In genomic region chr16:4624015-4624826, GRCh38 we compare ENCODE assay signal across 8 cellular contexts. TPM values are rescaled to one million over a fixed set of nuclear protein-coding genes. Genes with fewer than 3 reads are reported as not detected.
A peak's percentile ranks its signal among the peaks of the same experiment; 100 is the strongest.
DNase-seq lines count a peak whose midpoint lies in the region; ATAC-seq and TF ChIP-seq lines count a peak whose summit lies in the region.

MGRN1 (plus strand) TSS chr16:4624826; CDS start chr16:4624961, 135 bp downstream.

- H3K9me2 ChIP-seq in GM23338 (ENCODE audit: insufficient read depth), result no peaks in the 10 kb centered on the region

- peaks cover 10% of the 10 kb centered on the region for H4K20me1 ChIP-seq in GM23338 (replicated peaks; ENCODE audit: insufficient read depth)
- H4K20me1 ChIP-seq in fibroblast of lung (ENCODE audit: control insufficient read depth, extremely low read depth, insufficient read depth, low read length), result no peaks in the 10 kb centered on the region

- H3K27me3 ChIP-seq in GM23338 (ENCODE audit: insufficient read depth), result no peaks in the 10 kb centered on the region
- no peaks in the 10 kb centered on the region for H3K27me3 ChIP-seq in fibroblast of lung (ENCODE audit: control insufficient read depth, insufficient read depth, low read length)
- H3K27me3 ChIP-seq in naive thymus-derived CD4-positive, alpha-beta T cell (ENCODE audit: control insufficient read depth in 2 of 2, insufficient read depth in 2 of 2, low read length in 2 of 2), result no peaks in the 10 kb centered on the region

- H3K4me1 Mint-ChIP-seq in GM23338, result peaks cover 20% of the 10 kb centered on the region; the same call in 2 of the 3 replicates
- peaks cover 25 to 43% (median 38%) of the 10 kb centered on the region in 7 donors for H3K4me1 Mint-ChIP-seq in naive thymus-derived CD4-positive, alpha-beta T cell
- peaks cover 26% of the 10 kb centered on the region for H3K4me1 Mint-ChIP-seq in stimulated activated memory B cell treated with anti-CD40 and anti-IgM and Interleukin-4, amounts not matched to agents 10 μg/mL and 1 μg/mL and 100 μg/mL, for 72 hours

- H3K9me3 Mint-ChIP-seq in GM23338, result no peaks in the 10 kb centered on the region
- H3K9me3 Mint-ChIP-seq in naive thymus-derived CD4-positive, alpha-beta T cell, result no peaks in the 10 kb centered on the region
- H3K9me3 Mint-ChIP-seq in stimulated activated memory B cell treated with anti-CD40 and anti-IgM and Interleukin-4, amounts not matched to agents 10 μg/mL and 1 μg/mL and 100 μg/mL, for 72 hours, result no peaks in the 10 kb centered on the region

- H3K36me3 Mint-ChIP-seq in GM23338 (ENCODE audit: low read depth), result 0 out of 3 replicates have a peak, but pooled peaks cover 4% of the 10 kb centered on the region
- peaks cover 0 to 11% (median 4%) of the 10 kb centered on the region in 5 donors for H3K36me3 Mint-ChIP-seq in naive thymus-derived CD4-positive, alpha-beta T cell
- H3K36me3 Mint-ChIP-seq in stimulated activated memory B cell treated with anti-CD40 and anti-IgM and Interleukin-4, amounts not matched to agents 10 μg/mL and 1 μg/mL and 100 μg/mL, for 72 hours, result peaks cover 10% of the 10 kb centered on the region

- peaks cover 16% of the 10 kb centered on the region; the same call in 1 of the 2 replicates for H3F3A ChIP-seq in GM23338 (replicated peaks; ENCODE audit: low read depth)

- ATAC-seq in GM23338, result peak; percentile 90
- ATAC-seq in naive thymus-derived CD4-positive, alpha-beta T cell, result peak; percentile 93
- peak; percentile 91 for ATAC-seq in stimulated activated memory B cell treated with anti-CD40 and anti-IgM and Interleukin-4, amounts not matched to agents 10 μg/mL and 1 μg/mL and 100 μg/mL, for 72 hours

- H3K9me3 ChIP-seq in fibroblast of lung (ENCODE audit: control insufficient read depth, insufficient read depth, low read depth, low read length), result no peaks in the 10 kb centered on the region
- H3K9me3 ChIP-seq in naive thymus-derived CD4-positive, alpha-beta T cell (ENCODE audit: control insufficient read depth in 2 of 3, low read length in 3 of 3), result no peaks in the 10 kb centered on the region

- H2AFZ ChIP-seq in GM23338 (peak within 1 kb of the TSS; percentile 97), fibroblast of lung (ENCODE audit: low read length) (peak within 1 kb of the TSS; percentile 99)

- H3K4me3 ChIP-seq in GM23338 (peak within 1 kb of the TSS; percentile 95), fibroblast of lung (replicated peaks in 1 of 4; ENCODE audit: control extremely low read depth in 1 of 4, insufficient read depth in 1 of 4, low read depth in 3 of 4, low read length in 4 of 4) (peak within 1 kb of the TSS; percentile 70 to 90 (median 76))
- H3K4me3 ChIP-seq in naive thymus-derived CD4-positive, alpha-beta T cell (ENCODE audit: low read length), result peak within 1 kb of the TSS; percentile 72

- peak within 1 kb of the TSS; percentile 83 for H3K27ac ChIP-seq in GM23338 (ENCODE audit: low read depth)
- peak within 1 kb of the TSS; percentile 97 for H3K27ac ChIP-seq in fibroblast of lung (ENCODE audit: insufficient read depth, low read length)
- peak within 1 kb of the TSS; percentile 83 for H3K27ac ChIP-seq in naive thymus-derived CD4-positive, alpha-beta T cell (ENCODE audit: low read depth, low read length)

- DNase-seq in Daoy (ENCODE audit: low read depth) (peak; percentile 94), GM23338 (ENCODE audit: low spot score) (peak; percentile 98), LHCN-M2 (ENCODE audit: low read depth) (peak; percentile 96), RPMI8226 (peak; percentile 99), fibroblast of lung (ENCODE audit: low read depth in 2 of 2) (peak; percentile 98)
- DNase-seq in activated T-helper 1 cell treated with anti-CD3 and anti-CD28 coated beads, Interleukin-2, amount 50 U/mL, for 16 hours (ENCODE audit: low read depth in 1 of 2, low spot score in 1 of 2), result peak; percentile 77 to 85
- DNase-seq in naive thymus-derived CD4-positive, alpha-beta T cell, result peak; percentile 85 to 94 (median 90)

- POLR2A ChIA-PET in naive thymus-derived CD4-positive, alpha-beta T cell (lab: Charles Lee), result interaction anchor here (0.5 to 4.2 kb wide), 16 partner anchors 8 to 351 kb away, joined by 3 to 28 read pairs (median 4); partner anchors contain the start of genes ANKS3, DNAAF8, NUDT16L1 and TFAP4

- peaks cover 40% of the 10 kb centered on the region for H3K79me2 ChIP-seq in GM23338 (replicated peaks; ENCODE audit: insufficient read depth)
- peaks cover 35% of the 10 kb centered on the region for H3K79me2 ChIP-seq in fibroblast of lung (ENCODE audit: control insufficient read depth, insufficient read depth, low read length)

- intact Hi-C loops in naive thymus-derived CD4-positive, alpha-beta T cell (cut with micrococcal nuclease), result loop anchor here (1.0 to 5.0 kb wide), 20 partner anchors 8 to 334 kb away; partner anchors contain the start of genes GLYR1 (in 2 of the 2), NUDT16L1 (in 2 of the 2), ROGDI (in 2 of the 2) and UBN1 (in 2 of the 2)

- peak within 1 kb of the TSS; percentile 100 for H3K27ac Mint-ChIP-seq in GM23338
- peak within 1 kb of the TSS; percentile 95 to 98 (median 97) for H3K27ac Mint-ChIP-seq in naive thymus-derived CD4-positive, alpha-beta T cell
- peak within 1 kb of the TSS; percentile 96 for H3K27ac Mint-ChIP-seq in stimulated activated memory B cell treated with anti-CD40 and anti-IgM and Interleukin-4, amounts not matched to agents 10 μg/mL and 1 μg/mL and 100 μg/mL, for 72 hours

- CTCF ChIA-PET in naive thymus-derived CD4-positive, alpha-beta T cell (lab: Charles Lee), result interaction anchor here (0.7 to 1.6 kb wide), 16 partner anchors 8 to 1529 kb away, joined by 3 to 7 read pairs (median 4); partner anchors contain the start of genes ANKS3, DNAAF8 and NUDT16L1

- H3K4me1 ChIP-seq in GM23338 (ENCODE audit: insufficient read depth), result 0 out of 2 replicates have a peak, but pooled peaks cover 7% of the 10 kb centered on the region
- H3K4me1 ChIP-seq in fibroblast of lung (ENCODE audit: control insufficient read depth, extremely low read depth, insufficient read depth, low read length), result peaks cover 5% of the 10 kb centered on the region
- peaks cover 18 to 21% of the 10 kb centered on the region in 2 donors for H3K4me1 ChIP-seq in naive thymus-derived CD4-positive, alpha-beta T cell (ENCODE audit: control insufficient read depth in 2 of 2, insufficient read depth in 2 of 2, low read length in 2 of 2)

- H3K4me2 ChIP-seq in GM23338 (peak within 1 kb of the TSS; percentile 98), fibroblast of lung (ENCODE audit: extremely low read depth, insufficient read depth, low read length) (peak within 1 kb of the TSS; percentile 83)

- peak within 1 kb of the TSS; percentile 99 for H3K4me3 Mint-ChIP-seq in GM23338
- H3K4me3 Mint-ChIP-seq in naive thymus-derived CD4-positive, alpha-beta T cell, result peak within 1 kb of the TSS; percentile 91 to 99 (median 94)
- H3K4me3 Mint-ChIP-seq in stimulated activated memory B cell treated with anti-CD40 and anti-IgM and Interleukin-4, amounts not matched to agents 10 μg/mL and 1 μg/mL and 100 μg/mL, for 72 hours, result peak within 1 kb of the TSS; percentile 93

- H3K9ac ChIP-seq in fibroblast of lung (ENCODE audit: insufficient read depth, low read length), result peak within 1 kb of the TSS; percentile 96

- peaks cover 4% of the 10 kb centered on the region; the same call in 1 of the 2 replicates for H3K36me3 ChIP-seq in GM23338 (ENCODE audit: insufficient read depth)
- H3K36me3 ChIP-seq in fibroblast of lung (ENCODE audit: control insufficient read depth, insufficient read depth, low read length), result no peaks in the 10 kb centered on the region
- no peaks in the 10 kb centered on the region for H3K36me3 ChIP-seq in naive thymus-derived CD4-positive, alpha-beta T cell (ENCODE audit: control insufficient read depth in 2 of 3, insufficient read depth in 3 of 3, low read length in 3 of 3)

- peaks cover 21% of the 10 kb centered on the region for H3K27me3 Mint-ChIP-seq in GM23338 (ENCODE audit: insufficient read depth, low read depth, poor library complexity)
- no peaks in the 10 kb centered on the region for H3K27me3 Mint-ChIP-seq in naive thymus-derived CD4-positive, alpha-beta T cell
- no peaks in the 10 kb centered on the region for H3K27me3 Mint-ChIP-seq in stimulated activated memory B cell treated with anti-CD40 and anti-IgM and Interleukin-4, amounts not matched to agents 10 μg/mL and 1 μg/mL and 100 μg/mL, for 72 hours

- TF ChIP-seq CTCF in GM23338 (conservative IDR thresholded peaks at IDR 0.05; ENCODE audit: low read depth in 2 of 2), result peak; percentile 95 to 99
- TF ChIP-seq CTCF in fibroblast of lung (conservative IDR thresholded peaks at IDR 0.05 in 1 of 2, IDR thresholded peaks at IDR 0.05 in 1 of 2; ENCODE audit: low read depth in 1 of 2, low read length in 2 of 2), result peak; percentile 87 to 95

TF ChIP-seq in GM23338, 12 proteins besides CTCF, POLR2A, EP300 and RAD21:
- TF ChIP-seq STAT1 (IDR thresholded peaks at IDR 0.05; ENCODE audit: unreplicated experiment) (no peak), EZH2phosphoT487 (IDR thresholded peaks at IDR 0.05; ENCODE audit: unreplicated experiment) (no peak), ETS1 (IDR thresholded peaks at IDR 0.05) (peak; percentile 67), CREB1 (CRISPR knock-in tag; IDR thresholded peaks at IDR 0.05; ENCODE audit: low read depth) (peak; percentile 87), EZH2 (IDR thresholded peaks at IDR 0.05; ENCODE audit: low read depth, unreplicated experiment) (no peak), POLR2AphosphoS5 (IDR thresholded peaks at IDR 0.05; ENCODE audit: low read depth) (no peak)
TF ChIP-seq in GM23338: peak in this region for 2.

RNA-seq across cellular contexts. Expression of gene MGRN1, which starts in this region (rescaled TPM):
- 8.4 and 26.1 TPM in 2 replicates for total RNA-seq in Daoy (2014; rRNA removed; shearing (Covaris generic))
- total RNA-seq in GM23338 (2014; rRNA removed; shearing (Covaris generic)), result 54.6 and 71.8 TPM in 2 replicates
- polyA plus RNA-seq in GM23338 (2016; fragmentation: Nextera tagmentation; extraction: Ambion mirVana) (10.5 and 13.1 TPM in 2 replicates), fibroblast of lung (5.4 and 9.6 TPM in 2 replicates)
- total RNA-seq in LHCN-M2 (2014; rRNA removed) (25.5 and 26.6 TPM in 2 replicates), fibroblast of lung (15.9 and 26.1 TPM in 2 replicates)
- 26.1 TPM for polyA plus RNA-seq in LHCN-M2 (2012)
- polyA plus RNA-seq in fibroblast of lung (2012), result 36.1 and 49.0 TPM in 2 replicates
- 75.9 and 78.4 TPM in 2 replicates for polyA minus RNA-seq in fibroblast of lung (ENCODE audit: low replicate concordance)
- total RNA-seq in naive thymus-derived CD4-positive, alpha-beta T cell, result 100 to 1,000 TPM in 1 of 5 experiments, 10 to 100 TPM in 4; 62.6 to 103 (median 81.2) TPM
- polyA plus RNA-seq in naive thymus-derived CD4-positive, alpha-beta T cell, result 1 to 10 TPM; 4.9 to 10.0 TPM

Comparison
In these comparisons a context has a peak if more than half of its experiments do, and no peak if none do; other contexts are left out.
1. Peak in every context shown above with its lines: DNase-seq, ATAC-seq, H3K4me3 ChIP-seq and H3K27ac ChIP-seq.